In the genomic region with DNA sequence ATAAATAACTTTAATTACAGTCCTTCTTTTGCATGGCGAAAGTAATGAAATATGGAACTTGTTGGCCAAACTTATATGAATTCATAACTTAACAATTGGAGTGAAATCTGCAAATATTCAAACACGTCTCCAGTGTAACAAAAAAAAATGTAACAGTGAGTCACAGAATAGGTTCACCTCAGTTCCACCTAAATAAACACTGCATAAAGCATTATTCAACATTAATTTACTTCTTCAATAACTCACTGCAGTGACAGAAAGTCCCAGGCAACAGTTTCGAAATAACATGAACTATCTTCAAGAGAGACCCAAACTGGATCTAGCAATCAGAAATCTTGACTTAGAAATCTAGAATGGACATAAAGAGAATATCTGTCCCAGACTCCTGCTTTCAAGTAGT, we compare ENCODE assay signal across 9 cellular contexts.
"Had no signal": no experiment of that assay in that cellular context is flagged by ENCODE, and none has a peak within 500 bp of the region (broad histone marks: within the 10 kb centered on the region; RNA-seq: fewer than 3 reads in every experiment).

No MANE protein-coding gene starts in this region.

- H3K9me3 ChIP-seq: HAP-1 had no signal

- H3K4me1 ChIP-seq: HAP-1 had no signal

- H3K27ac ChIP-seq: GM23248, HL-60 had no signal

- DNase-seq: GM23248, GOT3, H7, HFFc6, KBM-7 had no signal

- ATAC-seq: HCT116, HepG2 had no signal

- H3K4me3 ChIP-seq: GM23248, HAP-1 had no signal

- H3K9ac ChIP-seq: GM23248 had no signal

- H3K36me3 ChIP-seq: HAP-1 had no signal
